Comparison of ENCODE assay signal across 13 cellular contexts in genomic region chrX:100864967-100865366, GRCh38. TPM values are rescaled to one million over a fixed set of nuclear protein-coding genes. Genes with fewer than 3 reads are reported as not detected.
DNase-seq lines count a peak whose midpoint lies in the region; ATAC-seq and TF ChIP-seq lines count a peak whose summit lies in the region.
"Had no signal": no experiment of that assay in that cellular context is flagged by ENCODE, and none has a peak within 500 bp of the region (broad histone marks: within the 10 kb centered on the region; RNA-seq: fewer than 3 reads in every experiment).

No MANE protein-coding gene starts in this region.

- H3K9ac ChIP-seq in fibroblast of lung (ENCODE audit: insufficient read depth, low read length): no peak overlapping the region

- no peaks in the 10 kb centered on the region for H3K36me3 Mint-ChIP-seq in effector memory CD8-positive, alpha-beta T cell (ENCODE audit: insufficient read depth)
- H3K36me3 Mint-ChIP-seq: natural killer cell treated with Interleukin-12 subunit alpha and Interleukin-12 subunit beta and Interleukin-15 and Interleukin-18, amount 100 ng/mL, for 72 hours had no signal

- H3K4me1 Mint-ChIP-seq in effector memory CD8-positive, alpha-beta T cell (ENCODE audit: low read depth in 2 of 2): no peaks in the 10 kb centered on the region

- no peak overlapping the region for H3K27ac Mint-ChIP-seq in effector memory CD8-positive, alpha-beta T cell
- H3K27ac Mint-ChIP-seq: natural killer cell treated with Interleukin-12 subunit alpha and Interleukin-12 subunit beta and Interleukin-15 and Interleukin-18, amount 100 ng/mL, for 72 hours had no signal

- no peaks in the 10 kb centered on the region for H3K36me3 ChIP-seq in fibroblast of lung (ENCODE audit: control insufficient read depth, insufficient read depth, low read length)
- H3K36me3 ChIP-seq: adrenal gland had no signal

- H3K27me3 ChIP-seq in fibroblast of lung (ENCODE audit: control insufficient read depth, insufficient read depth, low read length): no peaks in the 10 kb centered on the region

- no peaks in the 10 kb centered on the region for H3K9me3 ChIP-seq in fibroblast of lung (ENCODE audit: control insufficient read depth, insufficient read depth, low read depth, low read length)
- H3K9me3 ChIP-seq: adrenal gland had no signal

- peaks cover 7 to 8% of the 10 kb centered on the region in 2 donors for H3K27me3 Mint-ChIP-seq in effector memory CD8-positive, alpha-beta T cell

- no peak for TF ChIP-seq CTCF in fibroblast of lung (conservative IDR thresholded peaks at IDR 0.05 in 1 of 2, IDR thresholded peaks at IDR 0.05 in 1 of 2; ENCODE audit: low read depth in 1 of 2, low read length in 2 of 2)

- H3K4me2 ChIP-seq in fibroblast of lung (ENCODE audit: extremely low read depth, insufficient read depth, low read length): no peak overlapping the region

- H4K20me1 ChIP-seq in fibroblast of lung (ENCODE audit: control insufficient read depth, extremely low read depth, insufficient read depth, low read length): no peaks in the 10 kb centered on the region

- DNase-seq in Daoy (ENCODE audit: low read depth) (peak; percentile 17), RPMI7951 (ENCODE audit: low read depth) (peak; percentile 37), fibroblast of lung (ENCODE audit: low read depth in 2 of 2) (peak; percentile 48 to 52), pons (ENCODE audit: low spot score) (peak; percentile 1), DMS79 (lab: John Stamatoyannopoulos, UW) (no peak), DMS 273 treated with DMSO at 0.1 percent for 48 hours (lab: John Stamatoyannopoulos, UW) (no peak)
- DNase-seq in effector memory CD8-positive, alpha-beta T cell: no peak
- DNase-seq: activated CD8-positive, alpha-beta memory T cell treated with anti-CD3 and anti-CD28 coated beads, Interleukin-2, amount 50 U/mL, for 48 hours; C1 segment of cervical spinal cord had no signal

- H3K9me3 Mint-ChIP-seq in effector memory CD8-positive, alpha-beta T cell: no peaks in the 10 kb centered on the region
- H3K9me3 Mint-ChIP-seq: natural killer cell treated with Interleukin-12 subunit alpha and Interleukin-12 subunit beta and Interleukin-15 and Interleukin-18, amount 100 ng/mL, for 72 hours had no signal

- ATAC-seq in HG02588 (IDR thresholded peaks at IDR 0.05; ENCODE audit: unreplicated experiment): no peak
- ATAC-seq in effector memory CD8-positive, alpha-beta T cell (replicated peaks): no peak
- ATAC-seq: natural killer cell treated with Interleukin-12 subunit alpha and Interleukin-12 subunit beta and Interleukin-15 and Interleukin-18, amount 100 ng/mL, for 72 hours had no signal

- H2AFZ ChIP-seq in fibroblast of lung (ENCODE audit: low read length): no peak overlapping the region

- no peaks in the 10 kb centered on the region for H3K4me1 ChIP-seq in fibroblast of lung (ENCODE audit: control insufficient read depth, extremely low read depth, insufficient read depth, low read length)
- H3K4me1 ChIP-seq: adrenal gland had no signal

- H3K27ac ChIP-seq in fibroblast of lung (ENCODE audit: insufficient read depth, low read length): no peak overlapping the region
- H3K27ac ChIP-seq: adrenal gland, RWPE1 had no signal

- H3K4me3 Mint-ChIP-seq in effector memory CD8-positive, alpha-beta T cell: no peak overlapping the region
- H3K4me3 Mint-ChIP-seq: natural killer cell treated with Interleukin-12 subunit alpha and Interleukin-12 subunit beta and Interleukin-15 and Interleukin-18, amount 100 ng/mL, for 72 hours had no signal

- H3K79me2 ChIP-seq in fibroblast of lung (ENCODE audit: control insufficient read depth, insufficient read depth, low read length): no peaks in the 10 kb centered on the region

- no peak overlapping the region for H3K4me3 ChIP-seq in fibroblast of lung (replicated peaks in 1 of 4; ENCODE audit: control extremely low read depth in 1 of 4, insufficient read depth in 1 of 4, low read depth in 3 of 4, low read length in 4 of 4)
- H3K4me3 ChIP-seq: adrenal gland had no signal

RNA-seq across cellular contexts. Expression of gene NOX1, which starts 9.2 kb away (rescaled TPM):
- not detected in 2 replicates for total RNA-seq in Daoy (2014; rRNA removed; shearing (Covaris generic))
- not detected in 2 replicates for total RNA-seq in RPMI7951 (2014; rRNA removed; shearing (Covaris generic))
- not detected in 2 replicates for total RNA-seq in fibroblast of lung
- polyA plus RNA-seq in fibroblast of lung: not detected in 2 replicates
- not detected in 2 replicates for polyA plus RNA-seq in fibroblast of lung (2012)
- polyA minus RNA-seq in fibroblast of lung (ENCODE audit: low replicate concordance): not detected in 2 replicates
- total RNA-seq: adrenal gland; natural killer cell treated with Interleukin-12 subunit alpha and Interleukin-12 subunit beta and Interleukin-15 and Interleukin-18, amount 100 ng/mL, for 72 hours had no signal

RNA-seq across cellular contexts. Expression of gene CSTF2, which starts 44.8 kb away (rescaled TPM):
- total RNA-seq in Daoy (2014; rRNA removed; shearing (Covaris generic)): 55.1 and 60.3 TPM in 2 replicates
- total RNA-seq in RPMI7951 (2014; rRNA removed; shearing (Covaris generic)): 25.9 and 30.3 TPM in 2 replicates
- 11.4 and 13.4 TPM in 2 replicates for total RNA-seq in fibroblast of lung
- polyA plus RNA-seq in fibroblast of lung: 16.3 and 25.6 TPM in 2 replicates
- polyA plus RNA-seq in fibroblast of lung (2012): 11.7 and 16.7 TPM in 2 replicates
- 14.3 and 16.6 TPM in 2 replicates for polyA minus RNA-seq in fibroblast of lung (ENCODE audit: low replicate concordance)

Comparison
In these comparisons a context has a peak if more than half of its experiments do, and no peak if none do; other contexts are left out.
1. DNase-seq: peak in Daoy (single experiment), RPMI7951 (single experiment), fibroblast of lung (2 of 2) and pons (single experiment); none in DMS79 (single experiment), effector memory CD8-positive, alpha-beta T cell (0 of 3) and DMS 273 treated with DMSO at 0.1 percent for 48 hours (single experiment).